8 cellular contexts compared by ENCODE assay signal in the genomic region with DNA sequence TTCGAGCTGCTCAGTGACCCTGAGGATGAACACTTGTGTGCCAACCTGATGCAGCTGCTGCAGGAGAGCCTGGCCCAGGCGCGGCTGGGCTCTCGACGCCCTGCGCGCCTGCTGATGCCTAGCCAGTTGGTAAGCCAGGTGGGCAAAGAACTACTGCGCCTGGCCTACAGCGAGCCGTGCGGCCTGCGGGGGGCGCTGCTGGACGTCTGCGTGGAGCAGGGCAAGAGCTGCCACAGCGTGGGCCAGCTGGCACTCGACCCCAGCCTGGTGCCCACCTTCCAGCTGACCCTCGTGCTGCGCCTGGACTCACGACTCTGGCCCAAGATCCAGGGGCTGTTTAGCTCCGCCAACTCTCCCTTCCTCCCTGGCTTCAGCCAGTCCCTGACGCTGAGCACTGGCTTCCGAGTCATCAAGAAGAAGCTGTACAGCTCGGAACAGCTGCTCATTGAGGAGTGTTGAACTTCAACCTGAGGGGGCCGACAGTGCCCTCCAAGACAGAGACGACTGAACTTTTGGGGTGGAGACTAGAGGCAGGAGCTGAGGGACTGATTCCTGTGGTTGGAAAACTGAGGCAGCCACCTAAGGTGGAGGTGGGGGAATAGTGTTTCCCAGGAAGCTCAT. TPM values are rescaled to one million over a fixed set of nuclear protein-coding genes. Genes with fewer than 3 reads are reported as not detected.
DNase-seq lines count a peak whose midpoint lies in the region; ATAC-seq and TF ChIP-seq lines count a peak whose summit lies in the region.

No MANE protein-coding gene starts in this region.

- peaks cover 34% of the 10 kb centered on the region for H3K79me2 ChIP-seq in PC-9 (ENCODE audit: low read depth)

- no peak for ATAC-seq in GM18505 (IDR thresholded peaks at IDR 0.05; ENCODE audit: unreplicated experiment)
- ATAC-seq in HG03039 (IDR thresholded peaks at IDR 0.05; ENCODE audit: unreplicated experiment), result no peak

- in situ Hi-C loops in ACHN (cut with HindIII; ENCODE audit: low pct_ligation_motif_present, low pct_unique_long_range_greater_than_20kb, low sequenced_read_pairs), result loop anchor here (5.0 kb wide), 1 partner anchor 47 kb away; no protein-coding TSS in a partner anchor

- peak; percentile 75 for DNase-seq in ACHN
- peak; percentile 72 for DNase-seq in PC-9
- DNase-seq in activated naive CD4-positive, alpha-beta T cell treated with anti-CD3 and anti-CD28 coated beads for 36 hours, result peak; percentile 85
- DNase-seq in glomerular visceral epithelial cell (ENCODE audit: extremely low spot score), result peak; percentile 53
- DNase-seq in occipital lobe (lab: John Stamatoyannopoulos, UW), result peak; percentile 63
- DNase-seq in DMS114 treated with DMSO at 0.1 percent for 48 hours (lab: John Stamatoyannopoulos, UW; ENCODE audit: unreplicated experiment), result no peak

- intact Hi-C loops in PC-9 (cut with micrococcal nuclease; ENCODE audit: unreplicated experiment), result loop anchor here (1.0 to 5.0 kb wide), 2 partner anchors 178 to 195 kb away; no protein-coding TSS in a partner anchor
- intact Hi-C loops in activated naive CD4-positive, alpha-beta T cell treated with anti-CD3 and anti-CD28 coated beads for 36 hours (cut with micrococcal nuclease), result loop anchor here (2.0 kb wide), 1 partner anchor 58 kb away; no protein-coding TSS in a partner anchor

- H3K27ac ChIP-seq in PC-9, result peak overlapping the region; percentile 83

- no peaks in the 10 kb centered on the region for H3K27me3 Mint-ChIP-seq in activated naive CD4-positive, alpha-beta T cell treated with anti-CD3 and anti-CD28 coated beads for 36 hours (ENCODE audit: low read depth)

- peaks cover 84% of the 10 kb centered on the region for H3F3A ChIP-seq in PC-9 (ENCODE audit: insufficient read depth, low read depth)

- H3K4me2 ChIP-seq in PC-9, result peak overlapping the region; percentile 87

- H3K36me3 Mint-ChIP-seq in activated naive CD4-positive, alpha-beta T cell treated with anti-CD3 and anti-CD28 coated beads for 36 hours (ENCODE audit: low read depth), result peaks cover 39% of the 10 kb centered on the region

- POLR2A ChIA-PET in PC-9 (lab: Charles Lee; ENCODE audit: unreplicated experiment), result interaction anchor here (0.6 to 1.1 kb wide), 6 partner anchors 10 to 62 kb away, joined by 3 to 6 read pairs (median 4); no protein-coding TSS in a partner anchor

- TF ChIP-seq CTCF in PC-9 (conservative IDR thresholded peaks at IDR 0.05), result peak; percentile 86

- TF ChIP-seq POLR2A in GM18505 (IDR thresholded peaks at IDR 0.05; ENCODE audit: borderline replicate concordance, extremely low read depth, insufficient read depth, insufficient read length), result peak; percentile 52

- peak overlapping the region; percentile 96 for H3K4me3 Mint-ChIP-seq in activated naive CD4-positive, alpha-beta T cell treated with anti-CD3 and anti-CD28 coated beads for 36 hours

- CTCF ChIA-PET in PC-9 (lab: Charles Lee), result interaction anchor here (0.5 to 1.6 kb wide), 7 partner anchors 12 to 1545 kb away, joined by 4 to 9 read pairs (median 4); no protein-coding TSS in a partner anchor
- CTCF ChIA-PET in activated naive CD4-positive, alpha-beta T cell treated with anti-CD3 and anti-CD28 coated beads for 36 hours (lab: Charles Lee), result interaction anchor here (0.6 to 13.5 kb wide), 26 partner anchors 9 to 166 kb away, joined by 3 to 195 read pairs (median 5); no protein-coding TSS in a partner anchor

- BruUV-seq in PC-9 (replicated peaks; lab: Mats Ljungman, UMichigan), result no TSS peak

- no peaks in the 10 kb centered on the region for H3K9me2 ChIP-seq in PC-9 (ENCODE audit: insufficient read depth)

- peak overlapping the region; percentile 88 for H3K4me3 ChIP-seq in PC-9

- H4K20me1 ChIP-seq in PC-9 (ENCODE audit: insufficient read depth), result peaks cover 22% of the 10 kb centered on the region

- H3K4me1 ChIP-seq in PC-9 (replicated peaks; ENCODE audit: insufficient read depth), result peaks cover 50% of the 10 kb centered on the region

- no peaks in the 10 kb centered on the region for H3K27me3 ChIP-seq in PC-9 (ENCODE audit: insufficient read depth, low read depth)

- H3K9me3 ChIP-seq in PC-9 (ENCODE audit: insufficient read depth, low read depth), result no peaks in the 10 kb centered on the region

- peaks cover 35% of the 10 kb centered on the region for H3K4me1 Mint-ChIP-seq in activated naive CD4-positive, alpha-beta T cell treated with anti-CD3 and anti-CD28 coated beads for 36 hours (ENCODE audit: low read depth)

- no peak overlapping the region for H2AFZ ChIP-seq in PC-9

- peak overlapping the region; percentile 98 for H3K27ac Mint-ChIP-seq in activated naive CD4-positive, alpha-beta T cell treated with anti-CD3 and anti-CD28 coated beads for 36 hours

- peaks cover 25% of the 10 kb centered on the region for H3K36me3 ChIP-seq in PC-9 (ENCODE audit: low read depth)

- H3K9me3 Mint-ChIP-seq in activated naive CD4-positive, alpha-beta T cell treated with anti-CD3 and anti-CD28 coated beads for 36 hours, result no peaks in the 10 kb centered on the region

RNA-seq across cellular contexts. Expression of gene DDIT4, which starts 1.1 kb away (rescaled TPM):
- total RNA-seq in PC-9 (2021), result 178 and 212 TPM in 2 replicates
- total RNA-seq in activated naive CD4-positive, alpha-beta T cell treated with anti-CD3 and anti-CD28 coated beads for 36 hours, result 100 to 1,000 TPM; 684 to 689 TPM
- total RNA-seq in occipital lobe, result 30.6 TPM

RNA-seq across cellular contexts. Expression of gene ASCC1, which starts 58.8 kb away (rescaled TPM):
- total RNA-seq in PC-9 (2021), result 108 and 129 TPM in 2 replicates
- 10 to 100 TPM; 61.6 to 68.5 TPM for total RNA-seq in activated naive CD4-positive, alpha-beta T cell treated with anti-CD3 and anti-CD28 coated beads for 36 hours
- 31.2 TPM for total RNA-seq in occipital lobe

RNA-seq across cellular contexts. Expression of gene ANAPC16, which starts 59.0 kb away (rescaled TPM):
- total RNA-seq in PC-9 (2021) (142 and 171 TPM in 2 replicates), occipital lobe (34.2 TPM)
- total RNA-seq in activated naive CD4-positive, alpha-beta T cell treated with anti-CD3 and anti-CD28 coated beads for 36 hours, result 100 to 1,000 TPM; 127 to 128 TPM
